8 cellular contexts compared by ENCODE assay signal in genomic region chr1:158998781-158999161, GRCh38. TPM values are rescaled to one million over a fixed set of nuclear protein-coding genes. Genes with fewer than 3 reads are reported as not detected.
DNase-seq lines count a peak whose midpoint lies in the region; ATAC-seq, FAIRE-seq and TF ChIP-seq lines count a peak whose summit lies in the region.

No MANE protein-coding gene starts in this region.

- H3K4me1 ChIP-seq in A549, result no peaks in the 10 kb centered on the region
- H3K4me1 ChIP-seq in Panc1 (ENCODE audit: control insufficient read depth, insufficient read depth, low read length), result no peaks in the 10 kb centered on the region
- H3K4me1 ChIP-seq in sigmoid colon, result peaks cover 0 to 32% (median 22%) of the 10 kb centered on the region in 4 donors

- H3K27me3 Mint-ChIP-seq in IgD-negative memory B cell, result no peaks in the 10 kb centered on the region
- H3K27me3 Mint-ChIP-seq in brain, result peaks cover 3% of the 10 kb centered on the region

- in situ Hi-C loops in Panc1 (cut with HindIII; ENCODE audit: low pct_unique_long_range_greater_than_20kb, low sequenced_read_pairs), result no loop called here

- no peaks in the 10 kb centered on the region for H3K9me3 ChIP-seq in A549
- H3K9me3 ChIP-seq in Panc1 (ENCODE audit: control insufficient read depth, insufficient read depth, low read depth, low read length), result no peaks in the 10 kb centered on the region
- no peaks in the 10 kb centered on the region for H3K9me3 ChIP-seq in iPS-18c (ENCODE audit: control insufficient read depth, insufficient read depth, low read length)
- H3K9me3 ChIP-seq in sigmoid colon, result no peaks in the 10 kb centered on the region

- POLR2A ChIA-PET in A549 (lab: Yijun Ruan, JAX) (no interaction called here), Panc1 (lab: Charles Lee) (no interaction called here)

- no TSS peak for BruUV-seq in Panc1 (replicated peaks; lab: Mats Ljungman, UMichigan)

- H3K36me3 Mint-ChIP-seq in IgD-negative memory B cell (peaks cover 2% of the 10 kb centered on the region), brain (no peaks in the 10 kb centered on the region)

- peak; percentile 43 to 73; a peak in 4 of 6 replicates for ATAC-seq in A549
- ATAC-seq in Panc1, result peak; percentile 62; the same call in 1 of the 2 replicates
- ATAC-seq in GM21737 (IDR thresholded peaks at IDR 0.05; ENCODE audit: unreplicated experiment), result no peak

- no peaks in the 10 kb centered on the region for H3K36me3 ChIP-seq in Panc1 (ENCODE audit: control insufficient read depth, insufficient read depth, low read length)
- H3K36me3 ChIP-seq in sigmoid colon, result no peaks in the 10 kb centered on the region

- peak; percentile 78 for FAIRE-seq in A549 (lab: Jason Lieb, UNC)

- H3K4me2 ChIP-seq in A549, result no peak overlapping the region

- peaks cover 7% of the 10 kb centered on the region for H3K27me3 ChIP-seq in Panc1 (ENCODE audit: control insufficient read depth, insufficient read depth, low read length)
- H3K27me3 ChIP-seq in sigmoid colon, result no peaks in the 10 kb centered on the region

- H3K9me3 Mint-ChIP-seq in IgD-negative memory B cell (no peaks in the 10 kb centered on the region), brain (peaks cover 0 to 6% (median 0%) of the 10 kb centered on the region in 5 experiments)

- H3K4me3 ChIP-seq in A549 (no peak overlapping the region), Panc1 (ENCODE audit: low read depth in 2 of 2, low read length in 2 of 2) (peak overlapping the region; percentile 26 to 39), iPS-18c (ENCODE audit: insufficient read depth, low read depth, low read length) (peak overlapping the region; percentile 9; the same call in 1 of the 2 replicates), sigmoid colon (peak overlapping the region; percentile 36 to 52 (median 44))

- H3K4me1 Mint-ChIP-seq in IgD-negative memory B cell (peaks cover 26 to 33% (median 32%) of the 10 kb centered on the region in 3 donors), brain (peaks cover 26% of the 10 kb centered on the region)

- DNase-seq in A549 (ENCODE audit: low read depth in 1 of 2, low spot score in 1 of 2) (peak; percentile 31 to 58), GF-D8 (lab: John Stamatoyannopoulos, UW) (peak; percentile 28), Panc1 (ENCODE audit: low read depth, low spot score) (peak; percentile 58), sigmoid colon (peak; percentile 74)

- CTCF ChIA-PET in A549 (lab: Yijun Ruan, JAX), result interaction anchor here (1.1 to 2.4 kb wide), 6 partner anchors 9 to 796 kb away, joined by 3 to 15 read pairs (median 4); no protein-coding TSS in a partner anchor
- CTCF ChIA-PET in Panc1 (lab: Charles Lee), result interaction anchor here (0.6 to 0.9 kb wide), 2 partner anchors 859 to 891 kb away, joined by 3 to 7 read pairs; no protein-coding TSS in a partner anchor

- TF ChIP-seq RAD21 in A549 (conservative IDR thresholded peaks at IDR 0.05 in 1 of 2, IDR thresholded peaks at IDR 0.05 in 1 of 2), result peak; percentile 80

- intact Hi-C loops in Panc1 (cut with micrococcal nuclease; ENCODE audit: unreplicated experiment), result loop anchor here (10.0 kb wide), 2 partner anchors 334 to 1034 kb away; no protein-coding TSS in a partner anchor
- intact Hi-C loops in sigmoid colon (cut with DNase I), result loop anchor here (1.0 to 5.0 kb wide), 2 partner anchors 74 to 795 kb away; no protein-coding TSS in a partner anchor

- TF ChIP-seq CTCF in A549 (IDR thresholded peaks at IDR 0.05), result peak; percentile 82
- peak; percentile 81 for TF ChIP-seq CTCF in Panc1 (IDR thresholded peaks at IDR 0.05)
- peak; percentile 96 to 98 for TF ChIP-seq CTCF in brain (conservative IDR thresholded peaks at IDR 0.05)
- TF ChIP-seq CTCF in sigmoid colon (IDR thresholded peaks at IDR 0.05), result peak; percentile 80 to 92 (median 86)

- H3K27ac Mint-ChIP-seq in IgD-negative memory B cell (peak overlapping the region in 2 of 3 donors; percentile 9 to 47), brain (peak overlapping the region; percentile 90 to 97 (median 94))

- 63% methylated on average over 13 of the region's 13 CpGs for WGBS in A549 (ENCODE audit: missing lambda C conversion rate)
- 12 to 31% methylated on average over 13 of the region's 13 CpGs for WGBS in sigmoid colon, 2 donors

- H3K27ac ChIP-seq in A549 (no peak overlapping the region), Panc1 (ENCODE audit: low read length) (no peak overlapping the region), sigmoid colon (peak overlapping the region; percentile 81 to 86 (median 84))

- TF ChIP-seq EP300 in A549 (IDR thresholded peaks at IDR 0.05) (no peak), sigmoid colon (IDR thresholded peaks at IDR 0.05) (no peak)

- H3K4me3 Mint-ChIP-seq in IgD-negative memory B cell, result peak overlapping the region in 3 of 4 donors; percentile 7 to 77 (median 77)
- peak overlapping the region; percentile 78 to 86 (median 85) for H3K4me3 Mint-ChIP-seq in brain

- TF ChIP-seq POLR2A in A549 (IDR thresholded peaks at IDR 0.05; ENCODE audit: low read length) (no peak), sigmoid colon (IDR thresholded peaks at IDR 0.05) (no peak)

TF ChIP-seq in A549, 52 proteins besides CTCF, POLR2A, EP300 and RAD21:
- TF ChIP-seq TFCP2L1 (CRISPR knock-in tag; IDR thresholded peaks at IDR 0.05), result no peak
- peak; percentile 69 for TF ChIP-seq SMC3 (IDR thresholded peaks at IDR 0.05)

RNA-seq across cellular contexts. Expression of gene IFI16, which starts 10.9 kb away (rescaled TPM):
- polyA plus RNA-seq in A549 (2011; rRNA removed), result 2.7 and 3.3 TPM in 2 replicates
- 0.34 and 0.44 TPM in 2 replicates for polyA plus RNA-seq in A549 (2012; cell fraction: cytosol; rRNA removed)
- 0.24 and 0.38 TPM in 2 replicates for polyA plus RNA-seq in A549 (2012; cell fraction: nucleus; rRNA removed)
- polyA plus RNA-seq in A549 (2017; fragmentation: RNase III; extraction: RNeasy Plus Mini Kit Qiagen cat#74134 plus additional on column Dnase treatment), result 1.2 to 2.0 TPM (median 1.5 TPM) in 3 replicates
- polyA minus RNA-seq in A549 (2011; rRNA and poly(A)+ RNA removed), result 1.5 and 2.2 TPM in 2 replicates
- 213 TPM for polyA plus RNA-seq in IgD-negative memory B cell
- 0.36 TPM for total RNA-seq in Panc1 (2021; ENCODE audit: unreplicated experiment)
- polyA plus RNA-seq in Panc1 (2012; ENCODE audit: insufficient read length), result not detected
- polyA plus RNA-seq in brain (ENCODE audit: insufficient read depth, low read depth, low replicate concordance), result 6.5 TPM
- total RNA-seq in sigmoid colon, result 10 to 100 TPM; 42.5 to 92.6 (median 60.6) TPM
- polyA plus RNA-seq in sigmoid colon, result 10 to 100 TPM; 20.1 to 78.4 (median 39.0) TPM

Comparison
In these comparisons a context has a peak if more than half of its experiments do, and no peak if none do; other contexts are left out.
1. H3K27ac ChIP-seq: peak in sigmoid colon (4 of 4); none in A549 (0 of 2) and Panc1 (single experiment).
2. Peak in every context shown above with its lines, with median percentiles within 50 percentile points of each other: DNase-seq and CTCF ChIP-seq.